ENCODE assay signal across 21 cellular contexts in the genomic region with DNA sequence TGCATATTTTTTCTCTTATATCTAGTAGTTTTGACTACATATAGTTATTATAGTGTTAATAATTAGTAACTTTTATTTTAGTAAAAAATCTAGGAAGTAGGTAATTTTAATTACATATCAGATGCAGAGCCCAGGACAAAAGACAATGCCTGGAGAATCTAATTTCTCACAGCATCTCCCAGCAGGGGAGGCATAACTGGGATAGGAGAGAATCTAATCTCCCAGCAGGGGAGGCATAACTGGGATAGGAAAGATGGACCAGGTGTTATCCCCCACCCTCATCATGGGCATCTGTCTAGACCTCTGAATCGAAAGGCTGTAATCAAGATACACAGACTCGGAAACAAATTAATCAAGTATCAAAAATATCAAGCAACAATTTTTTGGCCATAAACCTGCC. TPM values are rescaled to one million over a fixed set of nuclear protein-coding genes. Genes with fewer than 3 reads are reported as not detected.
DNase-seq lines count a peak whose midpoint lies in the region; ATAC-seq and TF ChIP-seq lines count a peak whose summit lies in the region.
"Had no signal": no experiment of that assay in that cellular context is flagged by ENCODE, and none has a peak within 500 bp of the region (broad histone marks: within the 10 kb centered on the region; RNA-seq: fewer than 3 reads in every experiment).

No MANE protein-coding gene starts in this region.

- H3K27me3 Mint-ChIP-seq in activated B cell treated with CpG ODN at 0.5 μM for 24 hours (no peaks in the 10 kb centered on the region), Calu3 (ENCODE audit: unreplicated experiment) (no peaks in the 10 kb centered on the region)

- TF ChIP-seq CTCF in activated B cell treated with CpG ODN at 0.5 μM for 24 hours (IDR thresholded peaks at IDR 0.05) (no peak), Calu3 (IDR thresholded peaks at IDR 0.05; ENCODE audit: unreplicated experiment) (no peak), colonic mucosa (IDR thresholded peaks at IDR 0.05) (no peak)

- H3K4me1 Mint-ChIP-seq in activated B cell treated with CpG ODN at 0.5 μM for 24 hours: peaks cover 76% of the 10 kb centered on the region
- H3K4me1 Mint-ChIP-seq in Calu3 (ENCODE audit: low read depth, unreplicated experiment): peaks cover 8% of the 10 kb centered on the region

- no peaks in the 10 kb centered on the region for H3K9me3 ChIP-seq in colonic mucosa
- H3K9me3 ChIP-seq: BLaER1, Caco-2, MG63, SJSA1 had no signal

- no peaks in the 10 kb centered on the region for H3K4me1 ChIP-seq in colonic mucosa
- H3K4me1 ChIP-seq: Caco-2, SJSA1 had no signal

- H3K36me3 Mint-ChIP-seq in activated B cell treated with CpG ODN at 0.5 μM for 24 hours (ENCODE audit: low read depth): peaks cover 2% of the 10 kb centered on the region
- no peaks in the 10 kb centered on the region for H3K36me3 Mint-ChIP-seq in Calu3 (ENCODE audit: insufficient read depth, unreplicated experiment)

- BruUV-seq in Calu3 (replicated peaks; lab: Mats Ljungman, UMichigan): no TSS peak

- no peaks in the 10 kb centered on the region for H3K27me3 ChIP-seq in colonic mucosa
- H3K27me3 ChIP-seq: BLaER1, MG63, SJSA1 had no signal

- intact Hi-C loops in activated B cell treated with CpG ODN at 0.5 μM for 24 hours (cut with micrococcal nuclease): loop anchor here (10.0 kb wide), 1 partner anchor 868 kb away; no protein-coding TSS in a partner anchor
- intact Hi-C loops in Calu3 (cut with micrococcal nuclease; ENCODE audit: unreplicated experiment): no loop called here
- intact Hi-C loops in colonic mucosa (cut with DNase I): no loop called here

- CTCF ChIA-PET in activated B cell treated with CpG ODN at 0.5 μM for 24 hours (lab: Charles Lee) (no interaction called here), Calu3 (lab: Charles Lee) (no interaction called here)

- H3K9ac ChIP-seq in colonic mucosa (ENCODE audit: low read depth in 2 of 2, low read length in 2 of 2): no peak overlapping the region
- H3K9ac ChIP-seq: BLaER1 had no signal

- POLR2A ChIA-PET in activated B cell treated with CpG ODN at 0.5 μM for 24 hours (lab: Charles Lee): interaction anchor here (0.8 to 1.0 kb wide), 2 partner anchors 12 to 73 kb away, joined by 3 to 4 read pairs; a partner anchor contains a TSS

- H3K4me3 Mint-ChIP-seq in activated B cell treated with CpG ODN at 0.5 μM for 24 hours (no peak overlapping the region), Calu3 (ENCODE audit: low read depth, unreplicated experiment) (no peak overlapping the region)
- H3K4me3 Mint-ChIP-seq: CD4-positive, alpha-beta T cell had no signal

- DNase-seq in NCI-H82 (lab: John Stamatoyannopoulos, UW) (peak; percentile 67), NCI-H82 treated with DMSO at 0.1 percent for 48 hours (lab: John Stamatoyannopoulos, UW; ENCODE audit: unreplicated experiment) (no peak), NCI-H146 (lab: John Stamatoyannopoulos, UW) (peak; percentile 96), activated B cell treated with CpG ODN at 0.5 μM for 24 hours (no peak), ureter (ENCODE audit: low spot score) (no peak), Calu3 (no peak), colonic mucosa (no peak)
- DNase-seq: Caco-2; CD4-positive, alpha-beta T cell; H7; MG63; NCI-H1436 treated with DMSO at 0.1 percent for 48 hours; NCI-H446; NCI-H774; T-helper 9 cell had no signal

- no peak overlapping the region for H3K27ac ChIP-seq in colonic mucosa
- H3K27ac ChIP-seq: BLaER1, SJSA1 had no signal

- H3K9me3 Mint-ChIP-seq in activated B cell treated with CpG ODN at 0.5 μM for 24 hours (peaks cover 2% of the 10 kb centered on the region), Calu3 (ENCODE audit: low read depth, unreplicated experiment) (no peaks in the 10 kb centered on the region)
- H3K9me3 Mint-ChIP-seq: CD4-positive, alpha-beta T cell had no signal

- peak overlapping the region; percentile 65 for H3K27ac Mint-ChIP-seq in activated B cell treated with CpG ODN at 0.5 μM for 24 hours
- H3K27ac Mint-ChIP-seq in Calu3 (ENCODE audit: unreplicated experiment): no peak overlapping the region
- H3K27ac Mint-ChIP-seq: CD4-positive, alpha-beta T cell had no signal

- H3K4me3 ChIP-seq in colonic mucosa: no peak overlapping the region
- H3K4me3 ChIP-seq: BLaER1, K562, MG63, SJSA1 had no signal

- no peaks in the 10 kb centered on the region for H3K36me3 ChIP-seq in colonic mucosa
- H3K36me3 ChIP-seq: BLaER1, MG63, SJSA1 had no signal

- ATAC-seq in activated B cell treated with CpG ODN at 0.5 μM for 24 hours (ENCODE audit: low read depth): no peak
- ATAC-seq: K562, Right ventricle myocardium inferior had no signal

RNA-seq across cellular contexts. Expression of a gene that starts 58.2 kb away (rescaled TPM):
- total RNA-seq in activated B cell treated with CpG ODN at 0.5 μM for 24 hours (not detected in 2 replicates), ureter (not detected), Calu3 (2022) (not detected in 2 replicates), colonic mucosa (not detected)
- total RNA-seq: Caco-2; CD4-positive, alpha-beta T cell; H7; K562; LHCN-M2; SJSA1; T-helper 1 cell treated with Interleukin-12 subunit alpha and Interleukin-12 subunit beta and Interleukin-4 antibody, amounts not matched to agents 30 ng/mL and 1 ng/mL, for 36 hours had no signal

Comparison
In these comparisons a context has a peak if more than half of its experiments do, and no peak if none do; other contexts are left out.
1. DNase-seq: peak in NCI-H82 (single experiment) and NCI-H146 (single experiment); none in NCI-H82 treated with DMSO at 0.1 percent for 48 hours (single experiment), activated B cell treated with CpG ODN at 0.5 μM for 24 hours (single experiment), ureter (single experiment), Calu3 (single experiment) and colonic mucosa (single experiment).